In genomic region chr2:24394998-24395397, GRCh38 we compare ENCODE assay signal across 2 cellular contexts.
TF ChIP-seq lines count a peak whose summit lies in the region.

No MANE protein-coding gene starts in this region.

TF ChIP-seq in WTC11, 78 proteins besides CTCF, POLR2A, EP300 and RAD21:
- TF ChIP-seq ZNF121 (CRISPR knock-in tag; IDR thresholded peaks at IDR 0.05) (peak; percentile 66; the same call in 1 of the 2 replicates), ZBTB43 (CRISPR knock-in tag; IDR thresholded peaks at IDR 0.05) (no peak)

TF ChIP-seq in K562, 482 proteins besides CTCF, POLR2A, EP300 and RAD21 (continued from another document):
- TF ChIP-seq CUX1 (CRISPR knock-in tag; IDR thresholded peaks at IDR 0.05) (no peak), CBX2 (IDR thresholded peaks at IDR 0.05; ENCODE audit: insufficient read depth, low read length, poor library complexity, severe bottlenecking) (no peak), MTA3 (IDR thresholded peaks at IDR 0.05; ENCODE audit: borderline replicate concordance) (no peak)
